Comparison of ENCODE assay signal across 1 cellular context in the genomic region with DNA sequence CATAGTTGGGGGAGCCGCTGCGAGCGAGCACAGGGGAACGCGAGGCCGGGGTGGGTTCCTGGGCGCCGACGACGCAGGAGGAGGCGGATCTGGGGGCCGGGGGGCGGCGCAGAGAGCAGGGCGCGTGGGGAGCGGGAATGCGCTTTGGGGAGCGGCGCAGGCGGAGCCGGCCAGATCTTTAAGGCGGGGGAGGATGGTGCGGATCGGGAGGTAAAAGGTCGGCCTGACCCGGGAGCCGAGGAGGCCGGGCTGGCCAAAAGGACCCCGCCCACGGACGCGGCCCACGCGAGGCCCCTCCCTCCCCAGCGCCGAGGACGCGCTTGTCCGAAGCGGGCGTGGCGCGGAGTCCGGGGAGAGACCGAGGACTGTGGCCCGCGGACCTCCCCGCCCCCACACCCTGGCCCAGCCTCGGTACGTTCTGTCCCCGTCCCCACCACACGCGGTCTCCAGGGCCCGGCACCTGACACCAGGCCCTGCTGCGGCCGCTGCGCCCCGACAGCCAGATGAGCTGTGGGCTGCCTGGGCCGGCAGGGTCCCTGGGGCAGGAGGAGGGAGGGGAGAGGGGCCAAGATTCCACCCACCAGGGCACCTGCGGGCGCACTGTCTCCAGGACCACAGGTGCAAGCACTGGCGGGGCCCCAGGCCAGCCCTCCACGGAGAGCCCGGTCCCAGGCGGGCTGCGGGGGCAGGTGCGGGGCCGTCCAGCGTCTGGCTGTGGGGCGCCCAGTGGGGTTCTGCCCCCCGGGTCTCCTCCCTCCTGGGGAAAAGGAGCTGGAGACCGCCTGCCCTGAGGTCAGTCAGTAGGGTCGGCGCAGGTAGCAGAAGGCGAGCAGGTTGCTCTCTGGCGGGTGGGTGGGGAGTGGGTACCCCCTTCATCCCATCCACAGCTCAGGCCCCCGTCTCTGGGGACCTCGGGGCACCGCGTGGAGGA.
TF ChIP-seq lines count a peak whose summit lies in the region.

No MANE protein-coding gene starts in this region.

TF ChIP-seq in Ishikawa, 13 proteins besides CTCF, POLR2A, EP300 and RAD21:
- TF ChIP-seq REST (IDR thresholded peaks at IDR 0.05; ENCODE audit: low read depth) (no peak), YY1 (IDR thresholded peaks at IDR 0.05; ENCODE audit: low read depth) (no peak), FOXM1 (IDR thresholded peaks at IDR 0.05; ENCODE audit: borderline replicate concordance, low read depth) (no peak), TAF1 (IDR thresholded peaks at IDR 0.05; ENCODE audit: low read depth) (no peak), TEAD4 (IDR thresholded peaks at IDR 0.05) (no peak), NFIC (IDR thresholded peaks at IDR 0.05) (no peak), TCF12 (IDR thresholded peaks at IDR 0.05; ENCODE audit: low read depth) (no peak; the same call in 1 of the 2 replicates), CEBPB (IDR thresholded peaks at IDR 0.05) (no peak), EGR1 (IDR thresholded peaks at IDR 0.05) (peak; percentile 85), CREB1 (IDR thresholded peaks at IDR 0.05; ENCODE audit: low read depth) (no peak), ZBTB7A (IDR thresholded peaks at IDR 0.05; ENCODE audit: low read depth) (no peak), USF1 (IDR thresholded peaks at IDR 0.05) (no peak)
- TF ChIP-seq, protein P1, sequence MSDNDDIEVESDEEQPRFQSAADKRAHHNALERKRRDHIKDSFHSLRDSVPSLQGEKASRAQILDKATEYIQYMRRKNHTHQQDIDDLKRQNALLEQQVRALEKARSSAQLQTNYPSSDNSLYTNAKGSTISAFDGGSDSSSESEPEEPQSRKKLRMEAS (IDR thresholded peaks at IDR 0.05), result peak; percentile 15; the same call in 1 of the 2 replicates
